Comparison of ENCODE assay signal across 8 cellular contexts in genomic region chr10:97714401-97715258, GRCh38. TPM values are rescaled to one million over a fixed set of nuclear protein-coding genes. Genes with fewer than 3 reads are reported as not detected.
A peak's percentile ranks its signal among the peaks of the same experiment; 100 is the strongest.
DNase-seq lines count a peak whose midpoint lies in the region; ATAC-seq and TF ChIP-seq lines count a peak whose summit lies in the region.

No MANE protein-coding gene starts in this region.

- H3K4me1 ChIP-seq in neural progenitor cell: peaks cover 42% of the 10 kb centered on the region

- H3K4me2 ChIP-seq in neural progenitor cell: peak overlapping the region; percentile 87

- H3K27ac Mint-ChIP-seq in neural progenitor cell: no peak overlapping the region

- DNase-seq in DMS 273 (lab: John Stamatoyannopoulos, UW; ENCODE audit: unreplicated experiment): peak; percentile 81
- DNase-seq in DMS 273 treated with DMSO at 0.1 percent for 48 hours (lab: John Stamatoyannopoulos, UW): no peak
- peak; percentile 87 to 94 for DNase-seq in Kasumi-1 (lab: John Stamatoyannopoulos, UW)
- peak; percentile 76 for DNase-seq in activated CD8-positive, alpha-beta memory T cell treated with anti-CD3 and anti-CD28 coated beads, Interleukin-2, amount 50 U/mL, for 48 hours
- DNase-seq in foreskin fibroblast: peak; percentile 87 to 95
- DNase-seq in neural progenitor cell (ENCODE audit: low spot score): peak; percentile 83
- no peak for DNase-seq in activated gamma-delta T cell treated with Interleukin-2 at 50 U/mL for 16 hours

- H3K27me3 Mint-ChIP-seq in neural progenitor cell (ENCODE audit: insufficient read depth, low read depth): peaks cover 3% of the 10 kb centered on the region

- H2AFZ ChIP-seq in neural progenitor cell (replicated peaks): peak overlapping the region; percentile 73

- H3K4me3 Mint-ChIP-seq in neural progenitor cell: peak overlapping the region; percentile 98

- H3K9me3 Mint-ChIP-seq in neural progenitor cell: no peaks in the 10 kb centered on the region

- no peaks in the 10 kb centered on the region for H3K27me3 ChIP-seq in neural progenitor cell

- no peak for TF ChIP-seq CTCF in foreskin fibroblast (IDR thresholded peaks at IDR 0.05; ENCODE audit: low read depth, low read length)
- TF ChIP-seq CTCF in neural progenitor cell (IDR thresholded peaks at IDR 0.05): peak; percentile 2

- peaks cover 26% of the 10 kb centered on the region for H3K79me2 ChIP-seq in neural progenitor cell (ENCODE audit: low read depth)

- no peaks in the 10 kb centered on the region for H3K9me3 ChIP-seq in neural progenitor cell (ENCODE audit: low read depth)

- H4K20me1 ChIP-seq in neural progenitor cell (ENCODE audit: low read depth): peaks cover 14% of the 10 kb centered on the region

- H3K36me3 Mint-ChIP-seq in neural progenitor cell: peaks cover 1% of the 10 kb centered on the region

- peak overlapping the region; percentile 76 to 90 for H3K4me3 ChIP-seq in foreskin fibroblast (ENCODE audit: low read depth in 1 of 2, low read length in 2 of 2)
- peak overlapping the region; percentile 58 for H3K4me3 ChIP-seq in neural progenitor cell

- peaks cover 50% of the 10 kb centered on the region for H3F3A ChIP-seq in neural progenitor cell (ENCODE audit: low read depth)

- H3K36me3 ChIP-seq in neural progenitor cell: no peaks in the 10 kb centered on the region

- ATAC-seq in GM21717 (IDR thresholded peaks at IDR 0.05; ENCODE audit: unreplicated experiment): peak; percentile 46

- peaks cover 44% of the 10 kb centered on the region for H3K4me1 Mint-ChIP-seq in neural progenitor cell

- H3K27ac ChIP-seq in neural progenitor cell: no peak overlapping the region

- no peak overlapping the region for H3K9ac ChIP-seq in neural progenitor cell

RNA-seq across cellular contexts. Expression of gene MARVELD1, which starts 1.1 kb away (rescaled TPM):
- total RNA-seq in neural progenitor cell (ENCODE audit: low replicate concordance): 7.1 and 21.9 TPM in 2 replicates

RNA-seq across cellular contexts. Expression of gene ZFYVE27, which starts 22.3 kb away (rescaled TPM):
- total RNA-seq in neural progenitor cell (ENCODE audit: low replicate concordance): 13.7 and 28.6 TPM in 2 replicates

RNA-seq across cellular contexts. Expression of gene AVPI1, which starts 27.6 kb away (rescaled TPM):
- 2.6 and 5.8 TPM in 2 replicates for total RNA-seq in neural progenitor cell (ENCODE audit: low replicate concordance)

RNA-seq across cellular contexts. Expression of gene SFRP5, which starts 57.2 kb away (rescaled TPM):
- total RNA-seq in neural progenitor cell (ENCODE audit: low replicate concordance): not detected in 2 replicates

Comparison
In these comparisons a context has a peak if more than half of its experiments do, and no peak if none do; other contexts are left out.
1. DNase-seq: peak in DMS 273 (single experiment), Kasumi-1 (2 of 2), activated CD8-positive, alpha-beta memory T cell treated with anti-CD3 and anti-CD28 coated beads, Interleukin-2, amount 50 U/mL, for 48 hours (single experiment), foreskin fibroblast (2 of 2) and neural progenitor cell (single experiment); none in DMS 273 treated with DMSO at 0.1 percent for 48 hours (single experiment) and activated gamma-delta T cell treated with Interleukin-2 at 50 U/mL for 16 hours (single experiment).